37 cellular contexts compared by ENCODE assay signal in genomic region chr4:47968847-47969246, GRCh38. TPM values are rescaled to one million over a fixed set of nuclear protein-coding genes. Genes with fewer than 3 reads are reported as not detected.
"Had no signal": no experiment of that assay in that cellular context is flagged by ENCODE, and none has a peak within 500 bp of the region (broad histone marks: within the 10 kb centered on the region; RNA-seq: fewer than 3 reads in every experiment).

No MANE protein-coding gene starts in this region.

- H3K9me3 ChIP-seq: adrenal gland, body of pancreas, breast epithelium had no signal

- H3K4me1 ChIP-seq: adrenal gland, body of pancreas, breast epithelium had no signal

- DNase-seq: activated B cell treated with CpG ODN at 0.5 μM for 24 hours; activated CD4-positive, alpha-beta memory T cell treated with anti-CD3 and anti-CD28 coated beads for 36 hours; activated CD4-positive, alpha-beta T cell treated with anti-CD3 and anti-CD28 coated beads for 4 hours; activated CD4-positive, alpha-beta T cell treated with anti-CD3 and anti-CD28 coated beads, Interleukin-2, amount 10 ng/mL, durations not matched to agents 24 days and 14 days; activated CD4-positive, alpha-beta T cell treated with anti-CD3 and anti-CD28 coated beads, Interleukin-2, amount 50 U/mL, for 1 hour; activated CD4-positive, alpha-beta T cell treated with anti-CD3 and anti-CD28 coated beads, Interleukin-2, amount 50 U/mL, for 4 hours; activated CD4-positive, CD25-positive, alpha-beta regulatory T cell treated with anti-CD3 and anti-CD28 coated beads, Interleukin-2, amount 50 U/mL, for 72 hours; activated CD8-positive, alpha-beta memory T cell treated with anti-CD3 and anti-CD28 coated beads, Interleukin-2, amount 50 U/mL, for 4 hours; activated CD8-positive, alpha-beta T cell treated with anti-CD3 and anti-CD28 coated beads for 36 hours; activated effector memory CD4-positive, alpha-beta T cell treated with anti-CD3 and anti-CD28 coated beads, Interleukin-2, amount 50 U/mL, for 16 hours; activated gamma-delta T cell treated with Interleukin-2 at 50 U/mL for 16 hours; activated naive CD4-positive, alpha-beta T cell; activated naive CD4-positive, alpha-beta T cell treated with anti-CD3 and anti-CD28 coated beads for 36 hours; activated naive CD4-positive, alpha-beta T cell treated with anti-CD3 and anti-CD28 coated beads, Interleukin-2, amount 50 U/mL, for 16 hours; activated naive CD8-positive, alpha-beta T cell treated with anti-CD3 and anti-CD28 coated beads for 36 hours; activated T-cell treated with anti-CD3 and anti-CD28 coated beads for 4 hours; activated T-cell treated with anti-CD3 and anti-CD28 coated beads, Interleukin-2, amount 50 U/mL, for 1 hour; activated T-cell treated with anti-CD3 and anti-CD28 coated beads, Interleukin-2, amount 50 U/mL, for 4 hours; activated T-cell treated with anti-CD3 and anti-CD28 coated beads, Interleukin-2, amount 50 U/mL, for 72 hours; adrenal gland; amniotic stem cell; aorta; body of pancreas; brain microvascular endothelial cell; caudate nucleus; cerebellar nuclear complex; T-helper 2 cell; T-helper 9 cell had no signal

- ATAC-seq: activated CD8-positive, alpha-beta T cell treated with anti-CD3 and anti-CD28 coated beads for 36 hours; activated naive CD4-positive, alpha-beta T cell treated with anti-CD3 and anti-CD28 coated beads, Interleukin-2, amount 50 U/mL, for 72 hours; activated T-cell treated with anti-CD3 and anti-CD28 coated beads, Interleukin-2, amount 50 U/mL, for 4 hours; activated T-cell treated with anti-CD3 and anti-CD28 coated beads, Interleukin-2, amount 50 U/mL, for 72 hours; activated T-helper 17 cell treated with anti-CD3 and anti-CD28 coated beads, Interleukin-2, amount 50 U/mL, for 72 hours; body of pancreas had no signal

- H3K36me3 ChIP-seq: adrenal gland, brain microvascular endothelial cell, breast epithelium, cardiac muscle cell had no signal

- H3K27me3 ChIP-seq: adrenal gland, body of pancreas, brain microvascular endothelial cell, breast epithelium, cardiac muscle cell had no signal

- H3K27ac ChIP-seq: adrenal gland, body of pancreas, brain microvascular endothelial cell, breast epithelium, cardiac muscle cell, VCaP had no signal

- H3K4me3 ChIP-seq: adrenal gland, body of pancreas, breast epithelium, cardiac muscle cell had no signal

- FAIRE-seq: astrocyte, TTC549 had no signal

RNA-seq across cellular contexts. Expression of gene CNGA1, which starts 47.6 kb away (rescaled TPM):
- total RNA-seq: activated B cell treated with CpG ODN at 0.5 μM for 24 hours; activated CD4-positive, alpha-beta T cell treated with anti-CD3 and anti-CD28 coated beads, Interleukin-2, amount 10 ng/mL, durations not matched to agents 24 days and 14 days; activated T-helper 1 cell treated with anti-CD3 and anti-CD28 coated beads, Interleukin-12 subunit alpha, Interleukin-12 subunit beta, Interleukin-2, Interleukin-4 antibody, amounts not matched to agents 30 ng/mL and 10 ng/mL and 1 ng/mL, durations not matched to agents 14 hours and 24 hours and 36 hours; astrocyte; chondrocyte had no signal
